1 cellular context compared by ENCODE assay signal in genomic region chr1:236307437-236307836, GRCh38.
TF ChIP-seq lines count a peak whose summit lies in the region.

No MANE protein-coding gene starts in this region.

TF ChIP-seq in GM12878, 131 proteins besides CTCF, POLR2A, EP300 and RAD21 (continued from another document):
- no peak for TF ChIP-seq ZNF687 (IDR thresholded peaks at IDR 0.05)
- TF ChIP-seq MEF2B (IDR thresholded peaks at IDR 0.05; ENCODE audit: partially characterized antibody, poor library complexity, severe bottlenecking): no peak
- TF ChIP-seq, protein P1, sequence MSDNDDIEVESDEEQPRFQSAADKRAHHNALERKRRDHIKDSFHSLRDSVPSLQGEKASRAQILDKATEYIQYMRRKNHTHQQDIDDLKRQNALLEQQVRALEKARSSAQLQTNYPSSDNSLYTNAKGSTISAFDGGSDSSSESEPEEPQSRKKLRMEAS (IDR thresholded peaks at IDR 0.05; ENCODE audit: low read depth, low read length): no peak
- TF ChIP-seq YBX1 (IDR thresholded peaks at IDR 0.05): no peak
- TF ChIP-seq FOXM1 (IDR thresholded peaks at IDR 0.05; ENCODE audit: low read depth, low read length): no peak
- TF ChIP-seq ASH2L (IDR thresholded peaks at IDR 0.05; ENCODE audit: borderline replicate concordance, low read depth): no peak
- no peak for TF ChIP-seq RUNX3 (IDR thresholded peaks at IDR 0.05; ENCODE audit: low read length)
- no peak for TF ChIP-seq RELA (IDR thresholded peaks at IDR 0.05; ENCODE audit: borderline replicate concordance, partially characterized antibody)
